In the genomic region with DNA sequence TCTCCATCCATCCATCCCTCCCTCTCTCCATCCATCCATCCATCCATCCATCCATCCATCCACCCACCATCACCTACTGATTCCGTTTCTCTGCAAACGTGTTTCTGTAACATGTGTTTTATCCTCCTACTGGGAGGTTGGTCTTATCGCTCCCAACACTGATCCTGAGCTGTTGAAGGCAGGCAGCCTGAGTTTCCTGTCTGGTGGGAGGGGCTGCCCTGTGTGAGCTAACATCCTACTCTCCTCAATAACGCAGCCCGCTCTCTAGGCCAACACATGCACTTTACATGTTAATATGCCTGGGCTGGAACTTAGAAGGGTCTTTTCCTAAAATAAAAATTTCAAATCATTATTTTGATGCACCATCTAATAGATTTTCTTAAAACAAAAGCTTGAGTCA, we compare ENCODE assay signal across 20 cellular contexts.
"Had no signal": no experiment of that assay in that cellular context is flagged by ENCODE, and none has a peak within 500 bp of the region (broad histone marks: within the 10 kb centered on the region; RNA-seq: fewer than 3 reads in every experiment).

No MANE protein-coding gene starts in this region.

- H3K27ac ChIP-seq: heart left ventricle, neutrophil, sigmoid colon, skin epidermis, testis, tibial nerve, upper lobe of right lung, vagina had no signal

- H3K4me3 Mint-ChIP-seq: naive thymus-derived CD8-positive, alpha-beta T cell; stimulated activated naive B cell treated with anti-CD40 and anti-IgM and Interleukin-4, amounts not matched to agents 10 μg/mL and 1 μg/mL and 100 μg/mL, for 72 hours; stimulated activated naive CD8-positive, alpha-beta T cell treated with anti-CD3 and anti-CD28 coated beads, Interleukin-15, amount 100 ng/mL, for 72 hours had no signal

- H3K36me3 ChIP-seq: heart left ventricle, neutrophil, sigmoid colon, upper lobe of right lung, vagina had no signal

- H3K27me3 ChIP-seq: heart left ventricle, neutrophil, sigmoid colon, testis, tibial nerve, upper lobe of right lung, vagina had no signal

- ATAC-seq: esophagus mucosa; heart left ventricle; left colon; left ventricle myocardium superior; mucosa of descending colon; naive thymus-derived CD8-positive, alpha-beta T cell; stimulated activated naive B cell treated with anti-CD40 and anti-IgM and Interleukin-4, amounts not matched to agents 10 μg/mL and 1 μg/mL and 100 μg/mL, for 72 hours; stimulated activated naive CD8-positive, alpha-beta T cell treated with anti-CD3 and anti-CD28 coated beads, Interleukin-15, amount 100 ng/mL, for 72 hours had no signal

- DNase-seq: effector CD8-positive, alpha-beta T cell; heart left ventricle; hippocampal formation; left colon; left ventricle myocardium superior; mucosa of descending colon; naive thymus-derived CD8-positive, alpha-beta T cell; posterior cingulate gyrus; sigmoid colon; stimulated activated CD4-positive, alpha-beta T cell treated with anti-CD3 and anti-CD28 coated beads, Interleukin-2, amount 100 ng/mL, for 24 hours; stimulated activated CD4-positive, alpha-beta T cell treated with anti-CD3 and anti-CD28 coated beads, Interleukin-4, amount 100 ng/mL, for 4 hours; stimulated activated naive B cell treated with anti-CD40 and anti-IgM and Interleukin-4, amounts not matched to agents 10 μg/mL and 1 μg/mL and 100 μg/mL, for 72 hours; stimulated activated naive CD8-positive, alpha-beta T cell treated with anti-CD3 and anti-CD28 coated beads, Interleukin-15, amount 100 ng/mL, for 72 hours; testis; upper lobe of right lung had no signal

- H3K4me3 ChIP-seq: heart left ventricle, mucosa of descending colon, sigmoid colon, skin epidermis, testis, tibial nerve, upper lobe of right lung, vagina had no signal

- H3K9me3 Mint-ChIP-seq: naive thymus-derived CD8-positive, alpha-beta T cell; stimulated activated naive CD8-positive, alpha-beta T cell treated with anti-CD3 and anti-CD28 coated beads, Interleukin-15, amount 100 ng/mL, for 72 hours had no signal

- H3K4me1 Mint-ChIP-seq: stimulated activated naive CD8-positive, alpha-beta T cell treated with anti-CD3 and anti-CD28 coated beads, Interleukin-15, amount 100 ng/mL, for 72 hours had no signal

- H3K9me3 ChIP-seq: heart left ventricle, mucosa of descending colon, neutrophil, sigmoid colon, testis, tibial nerve, upper lobe of right lung, vagina had no signal

- H3K4me1 ChIP-seq: heart left ventricle, sigmoid colon, testis, tibial nerve, upper lobe of right lung, vagina had no signal

- H3K27ac Mint-ChIP-seq: stimulated activated naive B cell treated with anti-CD40 and anti-IgM and Interleukin-4, amounts not matched to agents 10 μg/mL and 1 μg/mL and 100 μg/mL, for 72 hours; stimulated activated naive CD8-positive, alpha-beta T cell treated with anti-CD3 and anti-CD28 coated beads, Interleukin-15, amount 100 ng/mL, for 72 hours had no signal

- H3K27me3 Mint-ChIP-seq: naive thymus-derived CD8-positive, alpha-beta T cell; stimulated activated naive B cell treated with anti-CD40 and anti-IgM and Interleukin-4, amounts not matched to agents 10 μg/mL and 1 μg/mL and 100 μg/mL, for 72 hours had no signal
